ENCODE assay signal across 11 cellular contexts in genomic region chr19:3494559-3494958, GRCh38. TPM values are rescaled to one million over a fixed set of nuclear protein-coding genes. Genes with fewer than 3 reads are reported as not detected.
DNase-seq lines count a peak whose midpoint lies in the region; ATAC-seq and TF ChIP-seq lines count a peak whose summit lies in the region.
"Had no signal": no experiment of that assay in that cellular context is flagged by ENCODE, and none has a peak within 500 bp of the region (broad histone marks: within the 10 kb centered on the region; RNA-seq: fewer than 3 reads in every experiment).

No MANE protein-coding gene starts in this region.

- no peaks in the 10 kb centered on the region for H3K4me1 ChIP-seq in A673 (ENCODE audit: insufficient read depth, low read length, poor library complexity, severe bottlenecking)

- no peaks in the 10 kb centered on the region for H3K9me3 ChIP-seq in A673 (ENCODE audit: low read depth, low read length, poor library complexity, severe bottlenecking)

- no peak overlapping the region for H3K4me3 ChIP-seq in A673 (ENCODE audit: low read depth, low read length, poor library complexity, severe bottlenecking)

- BruUV-seq in A673 (replicated peaks; lab: Mats Ljungman, UMichigan): no TSS peak

- H3K27me3 ChIP-seq in A673 (replicated peaks; ENCODE audit: insufficient read depth, low read depth, low read length, poor library complexity): no peaks in the 10 kb centered on the region
- H3K27me3 ChIP-seq: brain microvascular endothelial cell had no signal

- H3K27ac ChIP-seq in cingulate gyrus (ENCODE audit: low read depth, low read length) (peak overlapping the region; percentile 97), A673 (ENCODE audit: low read depth, low read length, poor library complexity, severe bottlenecking) (no peak overlapping the region)
- H3K27ac ChIP-seq: brain microvascular endothelial cell had no signal

- no peak for ATAC-seq in GM19452 (IDR thresholded peaks at IDR 0.05; ENCODE audit: unreplicated experiment)
- ATAC-seq in HG03108 (IDR thresholded peaks at IDR 0.05; ENCODE audit: unreplicated experiment): no peak

- intact Hi-C loops in A673 (cut with micrococcal nuclease; ENCODE audit: unreplicated experiment): no loop called here

- H3K36me3 ChIP-seq in A673 (ENCODE audit: insufficient read depth, low read length, poor library complexity, severe bottlenecking): peaks cover 32% of the 10 kb centered on the region

- no peak for TF ChIP-seq CTCF in A673 (conservative IDR thresholded peaks at IDR 0.05; ENCODE audit: low read depth, low read length)

- CTCF ChIA-PET in A673 (lab: Charles Lee): interaction anchor here (0.7 kb wide), 2 partner anchors 66 to 189 kb away, joined by 4 to 6 read pairs; no protein-coding TSS in a partner anchor

- POLR2A ChIA-PET in A673 (lab: Charles Lee; ENCODE audit: low non-redundant PET): interaction anchor here (0.7 kb wide), 1 partner anchor 544 kb away, joined by 5 read pairs; no protein-coding TSS in a partner anchor

- peak; percentile 87 for DNase-seq in NCI-H2107 (lab: John Stamatoyannopoulos, UW)
- DNase-seq in activated CD4-positive, alpha-beta T cell treated with anti-CD3 and anti-CD28 coated beads, Interleukin-2, amount 50 U/mL, for 48 hours: peak; percentile 67 to 75
- DNase-seq in stimulated activated CD4-positive, alpha-beta T cell treated with anti-CD3 and anti-CD28 coated beads, TNF-alpha, amount 100 ng/mL, for 24 hours (ENCODE audit: low read depth in 3 of 3): peak; percentile 28 to 67 (median 43)
- DNase-seq in A673 (ENCODE audit: low spot score): no peak
- DNase-seq in germinal center (ENCODE audit: low spot score): no peak
- DNase-seq: brain microvascular endothelial cell, COR-L47 had no signal

RNA-seq across cellular contexts. Expression of gene DOHH, which starts 5.9 kb away (rescaled TPM):
- 19.0 and 22.3 TPM in 2 replicates for total RNA-seq in A673 (2021)

RNA-seq across cellular contexts. Expression of gene SMIM44, which starts 11.3 kb away (rescaled TPM):
- total RNA-seq in A673 (2021): not detected in 2 replicates
- total RNA-seq: M059J had no signal

RNA-seq across cellular contexts. Expression of gene FZR1, which starts 11.6 kb away (rescaled TPM):
- 87.4 and 87.5 TPM in 2 replicates for total RNA-seq in A673 (2021)

RNA-seq across cellular contexts. Expression of gene SMIM24, which starts 14.2 kb away (rescaled TPM):
- not detected in 2 replicates for total RNA-seq in A673 (2021)
- total RNA-seq: M059J had no signal

RNA-seq across cellular contexts. Expression of gene TEKTIP1, which starts 44.4 kb away (rescaled TPM):
- 4.2 and 7.7 TPM in 2 replicates for total RNA-seq in A673 (2021)
- total RNA-seq: M059J had no signal

Comparison
In these comparisons a context has a peak if more than half of its experiments do, and no peak if none do; other contexts are left out.
1. DNase-seq: peak in NCI-H2107 (single experiment), activated CD4-positive, alpha-beta T cell treated with anti-CD3 and anti-CD28 coated beads, Interleukin-2, amount 50 U/mL, for 48 hours (2 of 2) and stimulated activated CD4-positive, alpha-beta T cell treated with anti-CD3 and anti-CD28 coated beads, TNF-alpha, amount 100 ng/mL, for 24 hours (3 of 3); none in A673 (single experiment) and germinal center (single experiment).